ENCODE assay signal across 20 cellular contexts in the genomic region with DNA sequence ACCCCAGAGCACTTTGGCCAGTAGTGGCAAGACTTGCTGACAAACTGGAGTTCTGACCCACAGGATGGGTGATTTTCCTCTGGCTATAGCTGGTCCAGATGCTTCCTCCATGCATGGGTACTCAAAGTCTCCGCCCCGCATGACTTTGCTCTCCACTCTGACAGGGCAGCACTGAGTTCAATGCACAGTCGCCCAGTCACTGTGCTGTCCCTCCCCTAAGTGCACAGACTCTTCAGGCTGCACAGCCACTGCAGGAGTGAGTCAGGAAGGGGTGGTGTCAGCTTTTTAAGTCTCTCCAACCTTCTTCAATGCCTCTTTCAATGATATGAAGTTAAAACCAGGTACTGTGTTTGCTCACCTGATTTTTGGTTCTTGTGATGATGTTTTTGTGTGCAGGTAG.
"Had no signal": no experiment of that assay in that cellular context is flagged by ENCODE, and none has a peak within 500 bp of the region (broad histone marks: within the 10 kb centered on the region; RNA-seq: fewer than 3 reads in every experiment).

No MANE protein-coding gene starts in this region.

- ATAC-seq: activated CD8-positive, alpha-beta T cell treated with anti-CD3 and anti-CD28 coated beads for 36 hours; body of pancreas; natural killer cell treated with Interleukin-12 subunit alpha and Interleukin-12 subunit beta and Interleukin-15 and Interleukin-18, amount 100 ng/mL, for 72 hours; stimulated activated effector memory CD8-positive, alpha-beta T cell treated with anti-CD3 and anti-CD28 coated beads, Interleukin-12 subunit alpha, Interleukin-12 subunit beta, amount 100 ng/mL, for 72 hours; upper lobe of right lung had no signal

- H3K4me1 ChIP-seq: body of pancreas, left ventricle myocardium inferior, upper lobe of right lung had no signal

- H3K27me3 ChIP-seq: body of pancreas, upper lobe of right lung had no signal

- H3K4me3 ChIP-seq: body of pancreas, left ventricle myocardium inferior, thoracic aorta, upper lobe of right lung had no signal

- H3K36me3 Mint-ChIP-seq: stimulated activated effector memory CD8-positive, alpha-beta T cell treated with anti-CD3 and anti-CD28 coated beads, Interleukin-12 subunit alpha, Interleukin-12 subunit beta, amount 100 ng/mL, for 72 hours had no signal

- H3K27ac ChIP-seq: body of pancreas, left ventricle myocardium inferior, thoracic aorta, upper lobe of right lung had no signal

- DNase-seq: activated CD4-positive, alpha-beta T cell treated with anti-CD3 and anti-CD28 coated beads for 4 hours; activated CD8-positive, alpha-beta T cell treated with anti-CD3 and anti-CD28 coated beads for 36 hours; activated gamma-delta T cell treated with Interleukin-2 at 50 U/mL for 16 hours; activated naive CD8-positive, alpha-beta T cell treated with anti-CD3 and anti-CD28 coated beads for 36 hours; amygdala; body of pancreas; effector CD8-positive, alpha-beta T cell; islet precursor cell; left ventricle myocardium inferior; retina; stimulated activated CD4-positive, alpha-beta T cell treated with anti-CD3 and anti-CD28 coated beads, Interleukin-12 subunit alpha, Interleukin-12 subunit beta, amount 100 ng/mL, for 4 hours; stimulated activated CD4-positive, alpha-beta T cell treated with anti-CD3 and anti-CD28 coated beads, Interleukin-2, amount 100 ng/mL, for 24 hours; T-helper 1 cell; T1000; upper lobe of right lung had no signal

- H3K4me1 Mint-ChIP-seq: activated naive CD8-positive, alpha-beta T cell treated with anti-CD3 and anti-CD28 coated beads for 36 hours; central memory CD8-positive, alpha-beta T cell; stimulated activated effector memory CD8-positive, alpha-beta T cell treated with anti-CD3 and anti-CD28 coated beads, Interleukin-12 subunit alpha, Interleukin-12 subunit beta, amount 100 ng/mL, for 72 hours had no signal

- H3K27ac Mint-ChIP-seq: activated CD8-positive, alpha-beta T cell treated with anti-CD3 and anti-CD28 coated beads for 36 hours; activated naive CD8-positive, alpha-beta T cell treated with anti-CD3 and anti-CD28 coated beads for 36 hours; memory B cell; natural killer cell treated with Interleukin-12 subunit alpha and Interleukin-12 subunit beta and Interleukin-15 and Interleukin-18, amount 100 ng/mL, for 72 hours; stimulated activated effector memory CD8-positive, alpha-beta T cell treated with anti-CD3 and anti-CD28 coated beads, Interleukin-12 subunit alpha, Interleukin-12 subunit beta, amount 100 ng/mL, for 72 hours had no signal

- H3K36me3 ChIP-seq: left ventricle myocardium inferior, thoracic aorta, upper lobe of right lung had no signal

- H3K4me3 Mint-ChIP-seq: activated CD8-positive, alpha-beta T cell treated with anti-CD3 and anti-CD28 coated beads for 36 hours; activated naive CD8-positive, alpha-beta T cell treated with anti-CD3 and anti-CD28 coated beads for 36 hours; central memory CD8-positive, alpha-beta T cell; memory B cell; natural killer cell treated with Interleukin-12 subunit alpha and Interleukin-12 subunit beta and Interleukin-15 and Interleukin-18, amount 100 ng/mL, for 72 hours; stimulated activated effector memory CD8-positive, alpha-beta T cell treated with anti-CD3 and anti-CD28 coated beads, Interleukin-12 subunit alpha, Interleukin-12 subunit beta, amount 100 ng/mL, for 72 hours had no signal

- H3K27me3 Mint-ChIP-seq: activated CD8-positive, alpha-beta T cell treated with anti-CD3 and anti-CD28 coated beads for 36 hours; memory B cell had no signal

- H3K9me3 ChIP-seq: body of pancreas, thoracic aorta, upper lobe of right lung had no signal
